Comparison of ENCODE assay signal across 8 cellular contexts in the genomic region with DNA sequence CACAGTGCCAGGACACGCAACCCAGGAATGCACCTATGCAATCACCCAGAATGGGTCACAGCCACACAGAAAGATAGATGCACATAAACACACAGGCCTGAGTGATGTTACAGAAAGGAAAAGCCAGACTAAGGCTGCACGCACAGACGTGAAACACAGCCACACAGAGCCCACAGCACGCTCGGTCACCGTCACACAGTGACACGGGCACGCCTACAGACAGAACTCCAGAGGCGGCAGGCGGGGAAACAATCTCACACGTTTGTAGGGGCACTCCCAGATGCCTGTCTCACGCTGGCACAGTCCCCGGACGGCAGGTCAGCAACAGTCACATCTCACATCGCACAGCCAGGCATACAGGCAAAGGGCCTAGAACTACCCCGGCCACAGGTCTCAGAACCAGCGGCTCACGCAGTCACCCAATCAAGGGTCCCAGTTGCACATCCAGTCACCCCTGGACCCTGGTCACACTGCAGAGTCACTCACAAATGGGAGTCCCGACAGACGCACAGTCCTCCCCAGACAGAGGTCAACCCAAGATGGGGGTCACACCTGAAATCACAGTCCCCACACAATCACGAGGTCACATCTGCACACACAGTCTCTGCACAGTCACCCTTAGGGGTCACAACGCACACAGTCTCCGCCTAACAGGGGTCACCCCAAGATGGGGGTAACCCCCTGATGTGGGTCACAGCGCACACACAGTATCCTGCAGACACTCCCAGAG. TPM values are rescaled to one million over a fixed set of nuclear protein-coding genes. Genes with fewer than 3 reads are reported as not detected.
DNase-seq lines count a peak whose midpoint lies in the region; ATAC-seq lines count a peak whose summit lies in the region.

No MANE protein-coding gene starts in this region.

- peak overlapping the region; percentile 95 for H3K4me2 ChIP-seq in GM23248 (ENCODE audit: unreplicated experiment)

- H3K4me1 Mint-ChIP-seq in stimulated activated naive B cell treated with anti-CD40 and anti-IgM and Interleukin-4, amounts not matched to agents 10 μg/mL and 1 μg/mL and 100 μg/mL, for 72 hours: peaks cover 35 to 67% of the 10 kb centered on the region in 2 donors

- peak; percentile 47 to 52 for ATAC-seq in stimulated activated naive B cell treated with anti-CD40 and anti-IgM and Interleukin-4, amounts not matched to agents 10 μg/mL and 1 μg/mL and 100 μg/mL, for 72 hours (replicated peaks)

- H3K79me2 ChIP-seq in GM23248 (ENCODE audit: insufficient read depth): peaks cover 58% of the 10 kb centered on the region

- no peaks in the 10 kb centered on the region for H3K9me2 ChIP-seq in GM23248 (ENCODE audit: insufficient read depth)

- H3K9me3 ChIP-seq in GM23248 (ENCODE audit: low read depth): no peaks in the 10 kb centered on the region
- no peaks in the 10 kb centered on the region for H3K9me3 ChIP-seq in endocrine pancreas (ENCODE audit: control insufficient read depth, low read length)
- no peaks in the 10 kb centered on the region for H3K9me3 ChIP-seq in muscle layer of colon (ENCODE audit: low read length)

- peaks cover 48% of the 10 kb centered on the region for H3F3A ChIP-seq in GM23248 (ENCODE audit: insufficient read depth)

- in situ Hi-C loops in GM23248 (cut with MboI): no loop called here

- H3K27me3 ChIP-seq in GM23248 (replicated peaks; ENCODE audit: insufficient read depth) (no peaks in the 10 kb centered on the region), endocrine pancreas (ENCODE audit: control insufficient read depth, insufficient read depth, low read length) (no peaks in the 10 kb centered on the region), muscle layer of colon (ENCODE audit: control insufficient read depth in 1 of 2, insufficient read depth in 2 of 2, low read length in 2 of 2) (no peaks in the 10 kb centered on the region)

- H3K27ac ChIP-seq in GM23248 (peak overlapping the region; percentile 99), muscle layer of colon (ENCODE audit: low read depth, low read length) (peak overlapping the region; percentile 80)

- H3K4me3 ChIP-seq in GM23248: peak overlapping the region; percentile 88
- H3K4me3 ChIP-seq in endocrine pancreas (ENCODE audit: control insufficient read depth, insufficient read depth, low read length): peak overlapping the region; percentile 57
- peak overlapping the region; percentile 18 to 83 for H3K4me3 ChIP-seq in muscle layer of colon (ENCODE audit: low read depth in 1 of 2, low read length in 2 of 2)

- H3K4me1 ChIP-seq in GM23248 (ENCODE audit: insufficient read depth) (peaks cover 51% of the 10 kb centered on the region), endocrine pancreas (ENCODE audit: control insufficient read depth, insufficient read depth, low read length) (no peaks in the 10 kb centered on the region), muscle layer of colon (ENCODE audit: insufficient read depth, low read length) (peaks cover 45% of the 10 kb centered on the region)

- H2AFZ ChIP-seq in GM23248: no peak overlapping the region

- H3K36me3 ChIP-seq in GM23248 (ENCODE audit: low read depth) (peaks cover 10% of the 10 kb centered on the region), endocrine pancreas (ENCODE audit: control insufficient read depth, insufficient read depth, low read length) (no peaks in the 10 kb centered on the region), muscle layer of colon (ENCODE audit: insufficient read depth, low read length) (no peaks in the 10 kb centered on the region)

- no peaks in the 10 kb centered on the region for H4K20me1 ChIP-seq in GM23248 (ENCODE audit: insufficient read depth)

- H3K4me3 Mint-ChIP-seq in stimulated activated naive B cell treated with anti-CD40 and anti-IgM and Interleukin-4, amounts not matched to agents 10 μg/mL and 1 μg/mL and 100 μg/mL, for 72 hours: peak overlapping the region; percentile 92 to 94

- peaks cover 0 to 6% of the 10 kb centered on the region in 2 donors for H3K27me3 Mint-ChIP-seq in stimulated activated naive B cell treated with anti-CD40 and anti-IgM and Interleukin-4, amounts not matched to agents 10 μg/mL and 1 μg/mL and 100 μg/mL, for 72 hours

- peaks cover 0 to 2% of the 10 kb centered on the region in 2 donors for H3K9me3 Mint-ChIP-seq in stimulated activated naive B cell treated with anti-CD40 and anti-IgM and Interleukin-4, amounts not matched to agents 10 μg/mL and 1 μg/mL and 100 μg/mL, for 72 hours

- peak overlapping the region; percentile 92 for H3K27ac Mint-ChIP-seq in stimulated activated naive B cell treated with anti-CD40 and anti-IgM and Interleukin-4, amounts not matched to agents 10 μg/mL and 1 μg/mL and 100 μg/mL, for 72 hours

- DNase-seq in EH (ENCODE audit: low read depth) (peak; percentile 87), GM23248 (peak; percentile 92), M059J (ENCODE audit: low read depth) (peak; percentile 83), NCI-H524 treated with DMSO at 0.1 percent for 48 hours (lab: John Stamatoyannopoulos, UW) (no peak)
- DNase-seq in activated CD8-positive, alpha-beta memory T cell treated with anti-CD3 and anti-CD28 coated beads for 48 hours (ENCODE audit: low read depth in 2 of 3, low spot score in 2 of 3): peak; percentile 26 to 36 (median 31)
- DNase-seq in stimulated activated naive B cell treated with anti-CD40 and anti-IgM and Interleukin-4, amounts not matched to agents 10 μg/mL and 1 μg/mL and 100 μg/mL, for 72 hours: peak; percentile 41

- H3K9ac ChIP-seq in GM23248 (peak overlapping the region; percentile 99), endocrine pancreas (ENCODE audit: control insufficient read depth, insufficient read depth, low read length) (peak overlapping the region; percentile 66), muscle layer of colon (ENCODE audit: low read length) (peak overlapping the region; percentile 86)

- H3K36me3 Mint-ChIP-seq in stimulated activated naive B cell treated with anti-CD40 and anti-IgM and Interleukin-4, amounts not matched to agents 10 μg/mL and 1 μg/mL and 100 μg/mL, for 72 hours: peaks cover 4 to 14% of the 10 kb centered on the region in 2 donors

- WGBS in GM23248 (ENCODE audit: low coverage in 1 of 2, low lambda C conversion rate in 2 of 2, missing lambda C conversion rate in 2 of 2), 2 experiments: 2% methylated on average over 24 of the region's 24 CpGs

RNA-seq across cellular contexts. Expression of a gene that starts 0.8 kb away (rescaled TPM):
- 21.9 and 33.5 TPM in 2 replicates for total RNA-seq in GM23248 (2014; rRNA removed; shearing (Covaris generic))
- polyA plus RNA-seq in GM23248 (2016; fragmentation: Nextera tagmentation; extraction: Ambion mirVana): 44.0 and 49.0 TPM in 2 replicates
- total RNA-seq in M059J (2014; rRNA removed; shearing (Covaris generic)): 10.5 and 20.1 TPM in 2 replicates

RNA-seq across cellular contexts. Expression of a gene that starts 23.3 kb away (rescaled TPM):
- total RNA-seq in GM23248 (2014; rRNA removed; shearing (Covaris generic)): not detected in 2 replicates
- not detected in 2 replicates for polyA plus RNA-seq in GM23248 (2016; fragmentation: Nextera tagmentation; extraction: Ambion mirVana)
- not detected in 2 replicates for total RNA-seq in M059J (2014; rRNA removed; shearing (Covaris generic))
